ENCODE assay signal across 18 cellular contexts in the genomic region with DNA sequence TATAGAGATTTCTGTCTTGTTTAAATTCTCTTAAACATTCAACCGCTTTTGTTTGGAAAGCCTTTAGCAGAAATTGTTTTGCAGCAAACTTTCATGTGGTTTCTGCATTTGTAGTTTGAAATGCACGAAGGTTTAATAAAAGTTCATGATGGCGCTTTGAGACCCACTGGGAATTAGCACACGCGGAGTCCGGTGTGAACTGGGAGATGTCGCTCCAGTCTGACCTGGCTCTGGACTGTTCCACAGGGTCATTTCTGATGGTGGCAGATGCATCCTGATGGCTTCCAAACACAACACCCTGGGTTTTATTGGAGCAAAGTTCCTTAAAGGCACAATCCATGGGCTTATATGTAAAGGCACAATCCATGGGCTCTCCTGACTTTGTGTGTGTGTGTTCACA.
DNase-seq lines count a peak whose midpoint lies in the region; ATAC-seq and TF ChIP-seq lines count a peak whose summit lies in the region.
"Had no signal": no experiment of that assay in that cellular context is flagged by ENCODE, and none has a peak within 500 bp of the region (broad histone marks: within the 10 kb centered on the region; RNA-seq: fewer than 3 reads in every experiment).

No MANE protein-coding gene starts in this region.

- H2AFZ ChIP-seq in osteoblast (ENCODE audit: low read length) = peak overlapping the region; percentile 26

- no peak for TF ChIP-seq POLR2A in erythroblast (IDR thresholded peaks at IDR 0.05; ENCODE audit: low read length)

- no peak overlapping the region for H3K4me2 ChIP-seq in osteoblast (ENCODE audit: insufficient read depth, low read length)

- peaks cover 15% of the 10 kb centered on the region for H3K4me1 Mint-ChIP-seq in brain
- H3K4me1 Mint-ChIP-seq: H9 had no signal

- WGBS in urinary bladder = 63% methylated on average over 7 of the region's 7 CpGs

- H3K79me2 ChIP-seq in osteoblast (ENCODE audit: insufficient read depth, low read length) = no peaks in the 10 kb centered on the region

- peaks cover 0 to 12% (median 2%) of the 10 kb centered on the region in 5 experiments for H3K9me3 Mint-ChIP-seq in brain
- H3K9me3 Mint-ChIP-seq: CD8-positive, alpha-beta T cell; H9 had no signal

- H3K36me3 Mint-ChIP-seq in brain = peaks cover 43% of the 10 kb centered on the region
- H3K36me3 Mint-ChIP-seq: CD14-positive monocyte; CD8-positive, alpha-beta T cell had no signal

- H3K27ac Mint-ChIP-seq in brain = peak overlapping the region in 3 of 5 experiments; percentile 60 to 85 (median 80)
- H3K27ac Mint-ChIP-seq: CD14-positive monocyte; CD8-positive, alpha-beta T cell had no signal

- H4K20me1 ChIP-seq in osteoblast (ENCODE audit: insufficient read depth, low read length) = no peaks in the 10 kb centered on the region

- no peak for DNase-seq in left ventricle myocardium superior
- DNase-seq in cardiac septum (ENCODE audit: low spot score) = no peak
- DNase-seq in osteoblast (ENCODE audit: insufficient read length, low spot score, missing footprints) = no peak
- DNase-seq in erythroblast (lab: John Stamatoyannopoulos, UW) = no peak
- no peak for DNase-seq in NCI-H774 (lab: John Stamatoyannopoulos, UW)
- DNase-seq in NCI-H748 treated with DMSO at 0.1 percent for 48 hours (lab: John Stamatoyannopoulos, UW) = no peak
- DNase-seq: ACHN; CD8-positive, alpha-beta T cell; COR-L47; DMS153; DMS79 treated with DMSO at 0.1 percent for 48 hours; EL; GOT3; H9 had no signal

- peaks cover 8% of the 10 kb centered on the region for H3K27me3 ChIP-seq in osteoblast (ENCODE audit: insufficient read depth, low read length)

- H3K27ac ChIP-seq in osteoblast (ENCODE audit: low read depth, low read length) (no peak overlapping the region), urinary bladder (ENCODE audit: low read depth) (peak overlapping the region; percentile 12)

- no peaks in the 10 kb centered on the region for H3K27me3 Mint-ChIP-seq in brain

- H3K36me3 ChIP-seq in osteoblast (ENCODE audit: insufficient read depth, low read length) (no peaks in the 10 kb centered on the region), urinary bladder (ENCODE audit: insufficient read depth) (no peaks in the 10 kb centered on the region)

- peak; percentile 20 for ATAC-seq in left ventricle myocardium superior
- ATAC-seq: CD8-positive, alpha-beta T cell; HepG2 had no signal

- H3K4me3 Mint-ChIP-seq in brain = peak overlapping the region in 1 of 5 experiments; percentile 42
- H3K4me3 Mint-ChIP-seq: CD14-positive monocyte; CD8-positive, alpha-beta T cell; H9 had no signal

- H3K4me3 ChIP-seq in osteoblast (ENCODE audit: insufficient read depth, low read length) (no peak overlapping the region), urinary bladder (ENCODE audit: low read depth, low read length) (no peak overlapping the region)

- H3K4me1 ChIP-seq in osteoblast (ENCODE audit: insufficient read depth, low read length) (no peaks in the 10 kb centered on the region), urinary bladder (ENCODE audit: insufficient read depth) (peaks cover 2% of the 10 kb centered on the region)

- H3K9me3 ChIP-seq in osteoblast (ENCODE audit: low read depth, low read length) = no peaks in the 10 kb centered on the region

- no peak for TF ChIP-seq CTCF in brain (conservative IDR thresholded peaks at IDR 0.05)
- no peak for TF ChIP-seq CTCF in osteoblast (IDR thresholded peaks at IDR 0.05; ENCODE audit: extremely low read depth, low read depth, low read length)

- intact Hi-C loops in left ventricle myocardium superior (cut with micrococcal nuclease) (no loop called here), cardiac septum (cut with DNase I) (no loop called here)
